ENCODE assay signal across 16 cellular contexts in genomic region chr13:45219123-45219891, GRCh38. TPM values are rescaled to one million over a fixed set of nuclear protein-coding genes. Genes with fewer than 3 reads are reported as not detected.
A peak's percentile ranks its signal among the peaks of the same experiment; 100 is the strongest.
DNase-seq lines count a peak whose midpoint lies in the region; ATAC-seq, FAIRE-seq and TF ChIP-seq lines count a peak whose summit lies in the region.
"Had no signal": no experiment of that assay in that cellular context is flagged by ENCODE, and none has a peak within 500 bp of the region (broad histone marks: within the 10 kb centered on the region; RNA-seq: fewer than 3 reads in every experiment).

No MANE protein-coding gene starts in this region.

- no peaks in the 10 kb centered on the region for H3K36me3 Mint-ChIP-seq in Calu3 (ENCODE audit: insufficient read depth, unreplicated experiment)

- H3K9me3 ChIP-seq in mucosa of descending colon (no peaks in the 10 kb centered on the region), tibial nerve (no peaks in the 10 kb centered on the region)
- H3K9me3 ChIP-seq: BE2C, stomach had no signal

- H3K27me3 ChIP-seq in tibial nerve = no peaks in the 10 kb centered on the region
- H3K27me3 ChIP-seq: BE2C, stomach had no signal

- FAIRE-seq in GM12891 (lab: Jason Lieb, UNC) = no peak
- FAIRE-seq: endometrium had no signal

- H3K4me1 Mint-ChIP-seq in Calu3 (ENCODE audit: low read depth, unreplicated experiment) = peaks cover 30% of the 10 kb centered on the region

- BruUV-seq in Calu3 (replicated peaks; lab: Mats Ljungman, UMichigan) = TSS peak; percentile 56

- H3K36me3 ChIP-seq in mucosa of descending colon (ENCODE audit: low read depth) (no peaks in the 10 kb centered on the region), tibial nerve (no peaks in the 10 kb centered on the region)
- H3K36me3 ChIP-seq: BE2C, stomach had no signal

- H3K4me1 ChIP-seq in mucosa of descending colon (ENCODE audit: low read depth) (peaks cover 3% of the 10 kb centered on the region), tibial nerve (peaks cover 0 to 25% (median 0%) of the 10 kb centered on the region in 4 donors)
- H3K4me1 ChIP-seq: BE2C had no signal

- peak overlapping the region; percentile 79 for H3K27ac Mint-ChIP-seq in Calu3 (ENCODE audit: unreplicated experiment)

- no peaks in the 10 kb centered on the region for H3K9me3 Mint-ChIP-seq in Calu3 (ENCODE audit: low read depth, unreplicated experiment)

- no peak overlapping the region for H3K4me3 Mint-ChIP-seq in Calu3 (ENCODE audit: low read depth, unreplicated experiment)

- H3K27ac ChIP-seq in tibial nerve = no peak overlapping the region

- CTCF ChIA-PET in Calu3 (lab: Charles Lee) = interaction anchor here (0.6 to 1.2 kb wide), 7 partner anchors 15 to 243 kb away, joined by 3 to 5 read pairs (median 3); no protein-coding TSS in a partner anchor

- no peak for TF ChIP-seq EP300 in tibial nerve (IDR thresholded peaks at IDR 0.05)

- TF ChIP-seq POLR2A in GM12891 (IDR thresholded peaks at IDR 0.05; ENCODE audit: low read depth, low read length) = no peak
- no peak for TF ChIP-seq POLR2A in tibial nerve (IDR thresholded peaks at IDR 0.05)

- WGBS in tibial nerve, 2 donors = 62 to 66% methylated on average over 5 of the region's 5 CpGs

- intact Hi-C loops in Calu3 (cut with micrococcal nuclease; ENCODE audit: unreplicated experiment) (no loop called here), mucosa of descending colon (cut with DNase I, micrococcal nuclease) (no loop called here)

- TF ChIP-seq CTCF in Calu3 (IDR thresholded peaks at IDR 0.05; ENCODE audit: unreplicated experiment) (no peak), choroid plexus epithelial cell (conservative IDR thresholded peaks at IDR 0.05; ENCODE audit: low read depth, low read length) (no peak), mucosa of descending colon (IDR thresholded peaks at IDR 0.05) (no peak), tibial nerve (IDR thresholded peaks at IDR 0.05) (no peak)

- H3K27me3 Mint-ChIP-seq in Calu3 (ENCODE audit: unreplicated experiment) = no peaks in the 10 kb centered on the region

- peak; percentile 83 for ATAC-seq in mucosa of descending colon

- no peak overlapping the region for H3K4me3 ChIP-seq in choroid plexus epithelial cell (ENCODE audit: low read depth, low read length)
- H3K4me3 ChIP-seq in mucosa of descending colon = no peak overlapping the region
- no peak overlapping the region for H3K4me3 ChIP-seq in tibial nerve
- H3K4me3 ChIP-seq: stomach had no signal

- DNase-seq in Calu3 (no peak), M059J (ENCODE audit: low read depth) (peak; percentile 74), choroid plexus epithelial cell (ENCODE audit: low read depth) (peak; percentile 31), mucosa of descending colon (no peak), NCI-H1105 treated with DMSO at 0.1 percent for 48 hours (lab: John Stamatoyannopoulos, UW) (no peak), NCI-H1694 treated with DMSO at 0.1 percent for 48 hours (lab: John Stamatoyannopoulos, UW) (no peak), GM12891 (ENCODE audit: insufficient read length, low spot score) (no peak), tibial nerve (ENCODE audit: low spot score in 2 of 2) (no peak)
- DNase-seq: activated T-cell treated with anti-CD3 and anti-CD28 coated beads, Interleukin-2, amount 50 U/mL, for 48 hours; amygdala; BE2C; NCI-H146; stomach had no signal

TF ChIP-seq in GM12891, 5 proteins besides CTCF, POLR2A, EP300 and RAD21:
- TF ChIP-seq PAX5 (IDR thresholded peaks at IDR 0.05; ENCODE audit: insufficient read depth, low read length, severe bottlenecking) (no peak), TAF1 (IDR thresholded peaks at IDR 0.05; ENCODE audit: low read depth, low read length) (no peak), SPI1 (IDR thresholded peaks at IDR 0.05; ENCODE audit: low read depth, low read length) (no peak)

RNA-seq across cellular contexts. Expression of gene KCTD4, which starts 18.5 kb away (rescaled TPM):
- total RNA-seq in Calu3 (2022) (not detected in 2 replicates), mucosa of descending colon (1 to 10 TPM in 2 of 3 donors, under 1 TPM in 1; 0.14 to 2.5 (median 1.2) TPM), tibial nerve (10 to 100 TPM in 2 of 4 donors, 1 to 10 TPM in 2; 3.0 to 14.4 (median 8.2) TPM)
- 0.05 and 0.22 TPM in 2 replicates for total RNA-seq in M059J (2014; rRNA removed; shearing (Covaris generic))
- polyA plus RNA-seq in GM12891 (2012; ENCODE audit: low read depth, missing spikeins) = not detected
- total RNA-seq: mononuclear cell, pulmonary artery endothelial cell, stomach had no signal

Comparison
In these comparisons a context has a peak if more than half of its experiments do, and no peak if none do; other contexts are left out.
1. DNase-seq: peak in M059J (single experiment) and choroid plexus epithelial cell (single experiment); none in Calu3 (single experiment), mucosa of descending colon (0 of 3), NCI-H1105 treated with DMSO at 0.1 percent for 48 hours (single experiment), NCI-H1694 treated with DMSO at 0.1 percent for 48 hours (single experiment), GM12891 (single experiment) and tibial nerve (0 of 2).